19 cellular contexts compared by ENCODE assay signal in genomic region chr15:84944861-84945260, GRCh38. TPM values are rescaled to one million over a fixed set of nuclear protein-coding genes. Genes with fewer than 3 reads are reported as not detected.
DNase-seq lines count a peak whose midpoint lies in the region; ATAC-seq, FAIRE-seq and TF ChIP-seq lines count a peak whose summit lies in the region.
"Had no signal": no experiment of that assay in that cellular context is flagged by ENCODE, and none has a peak within 500 bp of the region (broad histone marks: within the 10 kb centered on the region; RNA-seq: fewer than 3 reads in every experiment).

No MANE protein-coding gene starts in this region.

- no peaks in the 10 kb centered on the region for H3K9me3 ChIP-seq in HepG2 (ENCODE audit: low read length)
- H3K9me3 ChIP-seq in right lobe of liver: no peaks in the 10 kb centered on the region
- H3K9me3 ChIP-seq in sigmoid colon: no peaks in the 10 kb centered on the region

- no peaks in the 10 kb centered on the region; a peak in 1 of 5 replicates for H3K27me3 ChIP-seq in HepG2 (ENCODE audit: control insufficient read depth in 1 of 2, insufficient read depth in 2 of 2, low read length in 2 of 2)
- no peaks in the 10 kb centered on the region for H3K27me3 ChIP-seq in right lobe of liver
- H3K27me3 ChIP-seq in sigmoid colon: no peaks in the 10 kb centered on the region

- intact Hi-C loops in HepG2 (cut with micrococcal nuclease; ENCODE audit: unreplicated experiment): no loop called here
- intact Hi-C loops in right lobe of liver (cut with DNase I): no loop called here
- intact Hi-C loops in sigmoid colon (cut with DNase I): no loop called here

- POLR2A ChIA-PET in HepG2 (lab: Yijun Ruan, JAX): no interaction called here

- BruUV-seq in HepG2 (replicated peaks; lab: Mats Ljungman, UMichigan): no TSS peak

- ATAC-seq in HepG2 (peak; percentile 63), right lobe of liver (no peak), HG03097 (IDR thresholded peaks at IDR 0.05; ENCODE audit: low FRiP score, unreplicated experiment) (no peak)
- ATAC-seq: CD8-positive, alpha-beta T cell had no signal

- FAIRE-seq in HepG2 (lab: Jason Lieb, UNC): no peak
- FAIRE-seq: D721Med, G401.6, GM12891 had no signal

- H3K27ac ChIP-seq in HepG2 (ENCODE audit: extremely low read length, insufficient read depth, low read length): no peak overlapping the region
- no peak overlapping the region for H3K27ac ChIP-seq in right lobe of liver
- no peak overlapping the region for H3K27ac ChIP-seq in sigmoid colon
- H3K27ac ChIP-seq: 22Rv1, GM23248 had no signal

- H2AFZ ChIP-seq in HepG2 (ENCODE audit: low read length): no peak overlapping the region
- H2AFZ ChIP-seq: GM23248 had no signal

- H3K4me3 ChIP-seq in HepG2 (replicated peaks in 1 of 3; ENCODE audit: insufficient read depth in 1 of 3, low read depth in 2 of 3, low read length in 3 of 3): no peak overlapping the region
- H3K4me3 ChIP-seq in right lobe of liver: no peak overlapping the region
- H3K4me3 ChIP-seq in sigmoid colon: no peak overlapping the region
- H3K4me3 ChIP-seq: GM23248 had no signal

- TF ChIP-seq EP300 in HepG2 (IDR thresholded peaks at IDR 0.05; ENCODE audit: low read depth in 2 of 2, low read length in 2 of 2) (no peak), HepG2 (CRISPR knock-in tag; IDR thresholded peaks at IDR 0.05; ENCODE audit: borderline replicate concordance) (no peak), sigmoid colon (IDR thresholded peaks at IDR 0.05) (no peak)

- H3K36me3 ChIP-seq in HepG2 (replicated peaks in 1 of 2; ENCODE audit: control insufficient read depth in 1 of 2, insufficient read depth in 2 of 2, low read length in 2 of 2) (no peaks in the 10 kb centered on the region), right lobe of liver (peaks cover 0 to 4% (median 0%) of the 10 kb centered on the region in 4 donors), sigmoid colon (no peaks in the 10 kb centered on the region)

- CTCF ChIA-PET in HepG2 (lab: Yijun Ruan, JAX; ENCODE audit: low intra/inter-chr PET ratio, low total read pairs): no interaction called here

- in situ Hi-C loops in HepG2 (cut with HindIII; ENCODE audit: extremely low pct_ligation_motif_present, low pct_unique_long_range_greater_than_20kb): no loop called here

- no peak for TF ChIP-seq RAD21 in HepG2 (CRISPR knock-in tag; IDR thresholded peaks at IDR 0.05)

- no peak overlapping the region for H3K9ac ChIP-seq in HepG2 (ENCODE audit: insufficient read depth, low read depth, low read length)
- H3K9ac ChIP-seq: GM23248 had no signal

- H3K4me1 ChIP-seq in HepG2 (ENCODE audit: insufficient read depth, low read length): peaks cover 26% of the 10 kb centered on the region
- H3K4me1 ChIP-seq in right lobe of liver: peaks cover 0 to 10% (median 0%) of the 10 kb centered on the region in 4 donors
- peaks cover 0 to 14% (median 2%) of the 10 kb centered on the region in 4 donors for H3K4me1 ChIP-seq in sigmoid colon

- 48% methylated on average over 9 of the region's 11 CpGs for WGBS in HepG2 (ENCODE audit: low lambda C conversion rate)
- 90% methylated on average over 10 of the region's 11 CpGs for WGBS in right lobe of liver (ENCODE audit: insufficient coverage, low coverage, low lambda C conversion rate, missing lambda C conversion rate)
- 88 to 89% methylated on average over 11 of the region's 11 CpGs for WGBS in sigmoid colon, 2 donors

- no peaks in the 10 kb centered on the region for H4K20me1 ChIP-seq in HepG2 (ENCODE audit: insufficient read depth, low read length)

- no peaks in the 10 kb centered on the region for H3K79me2 ChIP-seq in HepG2 (ENCODE audit: insufficient read depth, low read length)

- peak; percentile 25 to 70 for DNase-seq in NCI-H524 (lab: John Stamatoyannopoulos, UW)
- no peak for DNase-seq in NCI-H524 treated with DMSO at 0.1 percent for 48 hours (lab: John Stamatoyannopoulos, UW)
- DNase-seq in HepG2 (ENCODE audit: low spot score): no peak
- no peak for DNase-seq in right lobe of liver
- DNase-seq in sigmoid colon: peak; percentile 25
- DNase-seq in NCI-H1105 treated with DMSO at 0.1 percent for 48 hours (lab: John Stamatoyannopoulos, UW): no peak
- DNase-seq in islet precursor cell: no peak
- DNase-seq: CD8-positive, alpha-beta T cell; COR-L47; DMS153; DMS79 treated with DMSO at 0.1 percent for 48 hours; EL; GM23248; H7 had no signal

- TF ChIP-seq CTCF in HepG2 (CRISPR knock-in tag; IDR thresholded peaks at IDR 0.05) (no peak), right lobe of liver (IDR thresholded peaks at IDR 0.05) (no peak), sigmoid colon (IDR thresholded peaks at IDR 0.05) (no peak)

- no peak for TF ChIP-seq POLR2A in HepG2 (IDR thresholded peaks at IDR 0.05; ENCODE audit: insufficient read depth in 1 of 2, low read depth in 2 of 2, low read length in 2 of 2)
- TF ChIP-seq POLR2A in right lobe of liver (IDR thresholded peaks at IDR 0.05): no peak
- no peak for TF ChIP-seq POLR2A in sigmoid colon (IDR thresholded peaks at IDR 0.05)

- peak overlapping the region; percentile 51 for H3K4me2 ChIP-seq in HepG2 (ENCODE audit: low read depth, low read length)

TF ChIP-seq in HepG2, 621 proteins besides CTCF, POLR2A, EP300 and RAD21 (continues in another document):
- TF ChIP-seq ZBTB21 (CRISPR knock-in tag; IDR thresholded peaks at IDR 0.05) (no peak), BCLAF1 (IDR thresholded peaks at IDR 0.05) (no peak), ZNF292 (CRISPR knock-in tag; IDR thresholded peaks at IDR 0.05; ENCODE audit: borderline replicate concordance, low read depth) (0 out of 2 replicates have a peak, but pooled peaks have one; percentile 34), NPAS2 (CRISPR knock-in tag; IDR thresholded peaks at IDR 0.05; ENCODE audit: borderline replicate concordance) (no peak)

RNA-seq across cellular contexts. Expression of gene PDE8A, which starts 36.8 kb away (rescaled TPM):
- total RNA-seq in HepG2 (2016; rRNA removed; fragmentation: Illumina TruSeq; extraction: Trizol): 24.2 and 26.3 TPM in 2 replicates
- 46.8 and 50.2 TPM in 2 replicates for total RNA-seq in HepG2 (2016; cell fraction: cytosol; rRNA removed; fragmentation: Illumina TruSeq; extraction: Trizol; ENCODE audit: low read depth)
- total RNA-seq in HepG2 (2016; cell fraction: insoluble cytoplasmic fraction; rRNA removed; fragmentation: Illumina TruSeq; extraction: Trizol): 22.6 and 26.8 TPM in 2 replicates
- total RNA-seq in HepG2 (2016; cell fraction: membrane; rRNA removed; fragmentation: Illumina TruSeq; extraction: Trizol): 33.9 and 39.4 TPM in 2 replicates
- total RNA-seq in HepG2 (2016; cell fraction: nucleus; rRNA removed; fragmentation: Illumina TruSeq; extraction: Trizol): 46.0 and 49.4 TPM in 2 replicates
- polyA plus RNA-seq in HepG2 (2011; rRNA removed): 41.2 and 48.5 TPM in 2 replicates
- 18.2 and 27.4 TPM in 2 replicates for polyA plus RNA-seq in HepG2 (2011; cell fraction: cytosol; rRNA removed)
- polyA plus RNA-seq in HepG2 (2011; cell fraction: nucleus; rRNA removed): 67.4 and 75.3 TPM in 2 replicates
- polyA plus RNA-seq in HepG2 (2012): 25.2 and 25.7 TPM in 2 replicates
- polyA plus RNA-seq in HepG2 (2016; cell fraction: cytosol; fragmentation: Illumina TruSeq; extraction: Trizol; ENCODE audit: low read depth): 4.8 and 5.1 TPM in 2 replicates
- polyA plus RNA-seq in HepG2 (2016; cell fraction: insoluble cytoplasmic fraction; fragmentation: Illumina TruSeq; extraction: Trizol; ENCODE audit: low read depth): 22.3 and 24.1 TPM in 2 replicates
- 14.2 and 15.0 TPM in 2 replicates for polyA plus RNA-seq in HepG2 (2016; cell fraction: membrane; fragmentation: Illumina TruSeq; extraction: Trizol; ENCODE audit: low read depth)
- 82.8 and 84.3 TPM in 2 replicates for polyA plus RNA-seq in HepG2 (2016; cell fraction: nucleus; fragmentation: Illumina TruSeq; extraction: Trizol; ENCODE audit: insufficient read depth, low read depth)
- polyA minus RNA-seq in HepG2 (2011; rRNA and poly(A)+ RNA removed; ENCODE audit: low replicate concordance): 27.2 and 64.4 TPM in 2 replicates
- 24.8 and 25.2 TPM in 2 replicates for polyA minus RNA-seq in HepG2 (2011; cell fraction: cytosol; rRNA and poly(A)+ RNA removed)
- polyA minus RNA-seq in HepG2 (2011; cell fraction: nucleus; rRNA and poly(A)+ RNA removed): 124 and 137 TPM in 2 replicates
- total RNA-seq in right lobe of liver: 10 to 100 TPM; 32.7 to 40.5 (median 37.4) TPM
- total RNA-seq in sigmoid colon: 10 to 100 TPM; 27.8 to 43.2 (median 36.3) TPM
- 10 to 100 TPM; 39.0 to 45.5 (median 39.8) TPM for polyA plus RNA-seq in sigmoid colon

Comparison
In these comparisons a context has a peak if more than half of its experiments do, and no peak if none do; other contexts are left out.
1. DNase-seq: peak in NCI-H524 (2 of 2) and sigmoid colon (single experiment); none in NCI-H524 treated with DMSO at 0.1 percent for 48 hours (single experiment), HepG2 (single experiment), right lobe of liver (0 of 3), NCI-H1105 treated with DMSO at 0.1 percent for 48 hours (single experiment) and islet precursor cell (single experiment).